In the genomic region with DNA sequence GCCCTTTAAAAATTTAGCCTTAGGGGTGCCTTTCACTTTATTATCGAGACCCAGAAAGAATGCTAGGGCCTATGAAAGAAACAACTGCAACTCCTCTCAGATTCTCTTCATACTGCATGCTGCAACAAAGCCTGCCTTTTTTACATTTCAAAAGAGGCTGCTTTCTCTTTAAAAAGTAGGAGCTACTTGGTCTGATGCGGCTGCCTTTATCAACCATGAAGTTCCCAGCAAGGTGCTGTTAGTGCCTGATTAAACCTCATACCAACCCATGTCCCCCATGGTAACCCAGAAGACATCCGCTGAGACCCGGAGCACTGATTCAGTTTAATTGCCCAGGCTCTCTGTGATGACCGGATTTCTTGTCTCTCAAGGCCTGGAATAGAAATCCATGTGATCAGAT, we compare ENCODE assay signal across 23 cellular contexts.
"Had no signal": no experiment of that assay in that cellular context is flagged by ENCODE, and none has a peak within 500 bp of the region (broad histone marks: within the 10 kb centered on the region; RNA-seq: fewer than 3 reads in every experiment).

No MANE protein-coding gene starts in this region.

- H3K27ac ChIP-seq: body of pancreas, foreskin keratinocyte, hepatocyte, tibial artery had no signal

- H3K9me3 Mint-ChIP-seq: activated CD4-positive, alpha-beta memory T cell treated with anti-CD3 and anti-CD28 coated beads, Interleukin-2, amount 10 ng/mL, durations not matched to agents 7 days and 5 days; activated T-helper 2 cell treated with anti-CD3 and anti-CD28 coated beads, Interferon-gamma antibody, Interleukin-2, Interleukin-4, amounts not matched to agents 10 μg/mL and 5 μg/mL and 100 μg/mL, durations not matched to agents 14 hours and 24 hours and 36 hours; immature natural killer cell; naive B cell had no signal

- H2AFZ ChIP-seq: hepatocyte had no signal

- H3K4me1 ChIP-seq: body of pancreas had no signal

- H3K4me3 Mint-ChIP-seq: activated CD4-positive, alpha-beta memory T cell treated with anti-CD3 and anti-CD28 coated beads, Interleukin-2, amount 10 ng/mL, durations not matched to agents 7 days and 5 days; activated CD8-positive, alpha-beta memory T cell treated with anti-CD3 and anti-CD28 coated beads, Interleukin-2, amount 10 ng/mL, durations not matched to agents 7 days and 5 days; immature natural killer cell; naive B cell had no signal

- H3K36me3 ChIP-seq: tibial artery had no signal

- H3K79me2 ChIP-seq: hepatocyte had no signal

- ATAC-seq: activated CD8-positive, alpha-beta memory T cell treated with anti-CD3 and anti-CD28 coated beads, Interleukin-2, amount 10 ng/mL, durations not matched to agents 7 days and 5 days; body of pancreas; left ventricle myocardium superior; mucosa of descending colon; stimulated activated naive CD8-positive, alpha-beta T cell treated with anti-CD3 and anti-CD28 coated beads, Interleukin-15, Interleukin-2, amounts not matched to agents 100 U/mL and 50 U/mL, for 24 hours had no signal

- H3K36me3 Mint-ChIP-seq: activated CD8-positive, alpha-beta memory T cell treated with anti-CD3 and anti-CD28 coated beads, Interleukin-2, amount 10 ng/mL, durations not matched to agents 7 days and 5 days; immature natural killer cell; naive B cell had no signal

- H3K4me3 ChIP-seq: body of pancreas, hepatocyte, mucosa of descending colon, tibial artery had no signal

- H3K9me3 ChIP-seq: body of pancreas, mucosa of descending colon, tibial artery had no signal

- H3K4me2 ChIP-seq: hepatocyte had no signal

- DNase-seq: activated CD4-positive, alpha-beta memory T cell treated with anti-CD3 and anti-CD28 coated beads, Interleukin-2, amount 10 ng/mL, durations not matched to agents 7 days and 5 days; activated CD4-positive, alpha-beta T cell treated with anti-CD3 and anti-CD28 coated beads for 48 hours; activated CD4-positive, CD25-positive, alpha-beta regulatory T cell; activated CD8-positive, alpha-beta memory T cell treated with anti-CD3 and anti-CD28 coated beads, Interleukin-2, amount 10 ng/mL, durations not matched to agents 7 days and 5 days; activated naive CD4-positive, alpha-beta T cell treated with Interleukin-2 at 50 U/mL for 16 hours; body of pancreas; caudate nucleus; immature natural killer cell; left ventricle myocardium superior; mucosa of descending colon; naive B cell; occipital lobe; posterior cingulate gyrus; retina; stimulated activated CD4-positive, alpha-beta T cell treated with anti-CD3 and anti-CD28 coated beads, Interleukin-2, amount 100 ng/mL, for 24 hours; stimulated activated naive CD8-positive, alpha-beta T cell treated with anti-CD3 and anti-CD28 coated beads, Interleukin-15, Interleukin-2, amounts not matched to agents 100 U/mL and 50 U/mL, for 24 hours; substantia nigra; T-helper 1 cell; T-helper 9 cell; tibial artery had no signal

- H3K27ac Mint-ChIP-seq: activated CD4-positive, alpha-beta memory T cell treated with anti-CD3 and anti-CD28 coated beads, Interleukin-2, amount 10 ng/mL, durations not matched to agents 7 days and 5 days; activated CD8-positive, alpha-beta memory T cell treated with anti-CD3 and anti-CD28 coated beads, Interleukin-2, amount 10 ng/mL, durations not matched to agents 7 days and 5 days; activated T-helper 2 cell treated with anti-CD3 and anti-CD28 coated beads, Interferon-gamma antibody, Interleukin-2, Interleukin-4, amounts not matched to agents 10 μg/mL and 5 μg/mL and 100 μg/mL, durations not matched to agents 14 hours and 24 hours and 36 hours; immature natural killer cell; naive B cell had no signal

- H3K4me1 Mint-ChIP-seq: activated CD4-positive, alpha-beta memory T cell treated with anti-CD3 and anti-CD28 coated beads, Interleukin-2, amount 10 ng/mL, durations not matched to agents 7 days and 5 days; activated CD8-positive, alpha-beta memory T cell treated with anti-CD3 and anti-CD28 coated beads, Interleukin-2, amount 10 ng/mL, durations not matched to agents 7 days and 5 days; immature natural killer cell had no signal

- H3K27me3 Mint-ChIP-seq: activated CD4-positive, alpha-beta memory T cell treated with anti-CD3 and anti-CD28 coated beads, Interleukin-2, amount 10 ng/mL, durations not matched to agents 7 days and 5 days; activated CD8-positive, alpha-beta memory T cell treated with anti-CD3 and anti-CD28 coated beads, Interleukin-2, amount 10 ng/mL, durations not matched to agents 7 days and 5 days had no signal

- H3K27me3 ChIP-seq: body of pancreas, tibial artery had no signal
